9 cellular contexts compared by ENCODE assay signal in the genomic region with DNA sequence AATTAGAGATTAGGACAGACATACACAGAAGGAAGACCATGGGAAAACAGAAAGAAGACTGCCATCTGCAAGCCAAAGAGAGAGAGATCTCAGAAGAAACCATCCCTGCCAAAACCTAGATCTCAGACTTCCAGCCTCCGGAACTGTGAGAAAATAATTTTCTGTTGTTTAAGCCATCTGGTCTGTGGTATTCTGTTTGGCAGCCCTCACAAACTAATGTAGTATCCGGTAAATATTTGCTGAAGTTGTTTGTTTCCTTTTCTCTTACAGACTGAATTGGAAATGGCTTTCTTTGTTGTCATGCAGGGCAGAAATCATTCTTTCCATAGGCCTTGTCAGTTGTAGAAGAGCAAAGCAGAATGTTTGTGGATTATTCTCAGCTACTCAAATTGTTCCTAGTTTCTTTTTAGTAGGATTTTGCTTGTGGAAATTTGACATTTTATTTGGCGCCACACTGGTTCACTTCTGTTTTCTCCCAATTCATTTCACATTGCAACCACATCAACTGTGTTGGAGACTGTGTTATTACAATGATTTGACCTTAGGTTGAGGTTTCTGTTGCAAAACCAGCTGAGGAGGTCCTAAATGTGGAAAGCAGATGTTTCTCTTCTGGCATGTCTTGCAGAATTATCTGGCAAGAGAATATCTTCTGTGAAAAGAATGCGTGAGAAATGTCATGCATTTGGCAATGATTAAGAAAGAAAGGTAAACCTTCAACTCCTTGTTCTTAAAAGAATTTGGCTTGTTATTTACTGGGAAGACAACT. TPM values are rescaled to one million over a fixed set of nuclear protein-coding genes. Genes with fewer than 3 reads are reported as not detected.
A peak's percentile ranks its signal among the peaks of the same experiment; 100 is the strongest.
DNase-seq lines count a peak whose midpoint lies in the region; TF ChIP-seq lines count a peak whose summit lies in the region.
"Had no signal": no experiment of that assay in that cellular context is flagged by ENCODE, and none has a peak within 500 bp of the region (broad histone marks: within the 10 kb centered on the region; RNA-seq: fewer than 3 reads in every experiment).

No MANE protein-coding gene starts in this region.

- H3K4me1 Mint-ChIP-seq in H9 (peaks cover 0 to 7% of the 10 kb centered on the region in 2 experiments; a peak in 2 of 4 replicates), immature natural killer cell (no peaks in the 10 kb centered on the region)

- no peak overlapping the region; a peak in 1 of 7 replicates for H3K27ac Mint-ChIP-seq in H9
- H3K27ac Mint-ChIP-seq in immature natural killer cell = no peak overlapping the region
- H3K27ac Mint-ChIP-seq: activated naive CD4-positive, alpha-beta T cell treated with anti-CD3 and anti-CD28 coated beads, Interleukin-2, amount 50 U/mL, for 24 hours had no signal

- H3K27me3 ChIP-seq in H9 (ENCODE audit: insufficient read depth, low read length) = no peaks in the 10 kb centered on the region

- H3K23ac ChIP-seq in H9 (ENCODE audit: insufficient read length, low read depth, low read length) = no peak overlapping the region

- H2BK120ac ChIP-seq in H9 (ENCODE audit: low read depth, low read length, poor library complexity, severe bottlenecking) = no peak overlapping the region

- H3K18ac ChIP-seq in H9 (ENCODE audit: insufficient read length, low read depth, low read length) = no peak overlapping the region

- no peak overlapping the region for H2AK5ac ChIP-seq in H9 (ENCODE audit: insufficient read length, low read length)

- no peaks in the 10 kb centered on the region for H3K79me2 ChIP-seq in H9 (ENCODE audit: insufficient read depth, low read length)

- no peak overlapping the region for H3K14ac ChIP-seq in H9 (ENCODE audit: insufficient read depth, low read length)

- H2BK12ac ChIP-seq in H9 (ENCODE audit: insufficient read length, low read depth, low read length) = no peak overlapping the region

- H3K4ac ChIP-seq in H9 (ENCODE audit: low read depth, low read length) = no peak overlapping the region

- H3K4me1 ChIP-seq in H9 (ENCODE audit: insufficient read depth, low read length) = no peaks in the 10 kb centered on the region; the same call in 1 of the 2 replicates

- H3K36me3 Mint-ChIP-seq in H9 (ENCODE audit: insufficient read depth in 1 of 3, low read depth in 3 of 3) = peaks cover 0 to 2% (median 0%) of the 10 kb centered on the region in 3 experiments; a peak in 1 of 7 replicates
- peaks cover 8 to 41% (median 9%) of the 10 kb centered on the region in 3 donors for H3K36me3 Mint-ChIP-seq in immature natural killer cell

- no peak overlapping the region for H3K56ac ChIP-seq in H9 (ENCODE audit: insufficient read length, low read depth, low read length)

- no peak for TF ChIP-seq CTCF in foreskin fibroblast (IDR thresholded peaks at IDR 0.05; ENCODE audit: low read depth, low read length)
- no peak for TF ChIP-seq CTCF in H9 (conservative IDR thresholded peaks at IDR 0.05)

- no peak overlapping the region for H3K4me2 ChIP-seq in H9 (ENCODE audit: insufficient read depth, insufficient read length, low read length)

- peak overlapping the region in 1 of 2 donors; percentile 10 for H3K4me3 ChIP-seq in foreskin fibroblast (ENCODE audit: low read depth in 1 of 2, low read length in 2 of 2)
- no peak overlapping the region for H3K4me3 ChIP-seq in skeletal muscle cell (ENCODE audit: low read depth, low read length)

- H3K79me1 ChIP-seq in H9 (ENCODE audit: insufficient read depth, low read depth, low read length, poor library complexity, severe bottlenecking) = no peaks in the 10 kb centered on the region

- DNase-seq in GM04504 (ENCODE audit: low read depth) (peak; percentile 93), RPMI8226 (peak; percentile 15), foreskin fibroblast (peak; percentile 91 to 94), skeletal muscle cell (ENCODE audit: low read depth) (peak; percentile 93), posterior cingulate gyrus (no peak), H9 (no peak), immature natural killer cell (no peak)
- DNase-seq in activated CD4-positive, CD25-positive, alpha-beta regulatory T cell (lab: John Stamatoyannopoulos, UW) = no peak

- no CpG with 5 or more reads among the region's 4 CpGs for WGBS in H9 (ENCODE audit: extremely low coverage, insufficient read length, low lambda C conversion rate)

- H3T11ph ChIP-seq in H9 (ENCODE audit: low read length) = no peak overlapping the region

- H2BK20ac ChIP-seq in H9 (ENCODE audit: low read depth, low read length, poor library complexity, severe bottlenecking) = no peak overlapping the region

- H2BK15ac ChIP-seq in H9 (ENCODE audit: low read depth, low read length) = no peak overlapping the region

- no peak overlapping the region for H4K8ac ChIP-seq in H9 (replicated peaks; ENCODE audit: insufficient read length, low read depth, low read length)

- intact Hi-C loops in posterior cingulate gyrus (cut with DNase I) = no loop called here

- no peaks in the 10 kb centered on the region for H4K20me1 ChIP-seq in H9 (ENCODE audit: control insufficient read depth, insufficient read depth, insufficient read length)

- H2BK5ac ChIP-seq in H9 (ENCODE audit: insufficient read length, low read length) = no peak overlapping the region

- no peaks in the 10 kb centered on the region for H3K27me3 Mint-ChIP-seq in H9 (ENCODE audit: low read depth)
- H3K27me3 Mint-ChIP-seq in immature natural killer cell (ENCODE audit: low read depth in 3 of 3) = peaks cover 0 to 1% (median 0%) of the 10 kb centered on the region in 3 donors
- H3K27me3 Mint-ChIP-seq: activated naive CD4-positive, alpha-beta T cell treated with anti-CD3 and anti-CD28 coated beads, Interleukin-2, amount 50 U/mL, for 24 hours had no signal

- H4K91ac ChIP-seq in H9 (ENCODE audit: insufficient read length, low read depth, low read length) = no peak overlapping the region

- H3K9me3 Mint-ChIP-seq in H9 = no peaks in the 10 kb centered on the region
- no peaks in the 10 kb centered on the region for H3K9me3 Mint-ChIP-seq in immature natural killer cell
- H3K9me3 Mint-ChIP-seq: activated naive CD4-positive, alpha-beta T cell treated with anti-CD3 and anti-CD28 coated beads, Interleukin-2, amount 50 U/mL, for 24 hours had no signal

- H4K5ac ChIP-seq in H9 (ENCODE audit: insufficient read length, low read depth, low read length) = no peak overlapping the region

- H3K4me3 Mint-ChIP-seq in H9 (no peak overlapping the region), immature natural killer cell (no peak overlapping the region)
- H3K4me3 Mint-ChIP-seq: activated naive CD4-positive, alpha-beta T cell treated with anti-CD3 and anti-CD28 coated beads, Interleukin-2, amount 50 U/mL, for 24 hours had no signal

- H3K9ac ChIP-seq in H9 (ENCODE audit: extremely low read depth, insufficient read length, low read length) = no peak overlapping the region

- no peaks in the 10 kb centered on the region for H3K23me2 ChIP-seq in H9 (ENCODE audit: insufficient read length, low read depth, low read length, poor library complexity, severe bottlenecking)

- H3K27ac ChIP-seq in H9 (ENCODE audit: insufficient read length, low read depth, low read length) = no peak overlapping the region

- no peak overlapping the region for H2AFZ ChIP-seq in H9 (ENCODE audit: low read length)

- no peaks in the 10 kb centered on the region for H3K9me3 ChIP-seq in H9 (ENCODE audit: control insufficient read depth, low read depth, low read length)

RNA-seq across cellular contexts. Expression of gene ACTA2, which starts 25.9 kb away (rescaled TPM):
- 2.3 and 2.4 TPM in 2 replicates for total RNA-seq in H9 (2021)
- 10 to 100 TPM in 2 of 3 donors, 1 to 10 TPM in 1; 6.9 to 36.2 (median 12.6) TPM for polyA plus RNA-seq in immature natural killer cell

RNA-seq across cellular contexts. Expression of gene STAMBPL1, which starts 46.6 kb away (rescaled TPM):
- total RNA-seq in H9 (2021) = 3.2 and 4.6 TPM in 2 replicates
- 1 to 10 TPM; 4.2 to 8.4 (median 7.3) TPM for polyA plus RNA-seq in immature natural killer cell

Comparison
In these comparisons a context has a peak if more than half of its experiments do, and no peak if none do; other contexts are left out.
1. DNase-seq: peak in GM04504 (single experiment), RPMI8226 (single experiment), foreskin fibroblast (2 of 2) and skeletal muscle cell (single experiment); none in activated CD4-positive, CD25-positive, alpha-beta regulatory T cell (0 of 4), posterior cingulate gyrus (0 of 10), H9 (single experiment) and immature natural killer cell (0 of 3).